Comparison of ENCODE assay signal across 8 cellular contexts in genomic region chr2:222057249-222058073, GRCh38.
DNase-seq lines count a peak whose midpoint lies in the region; ATAC-seq and TF ChIP-seq lines count a peak whose summit lies in the region.

No MANE protein-coding gene starts in this region.

- no peak overlapping the region for H3K4me3 ChIP-seq in choroid plexus epithelial cell (ENCODE audit: low read depth, low read length)

- H3K36me3 Mint-ChIP-seq in osteocyte (ENCODE audit: unreplicated experiment): no peaks in the 10 kb centered on the region

- no peak for ATAC-seq in HG02852 (IDR thresholded peaks at IDR 0.05; ENCODE audit: unreplicated experiment)

- no peak overlapping the region for H3K27ac Mint-ChIP-seq in osteocyte (ENCODE audit: unreplicated experiment)

- no peak overlapping the region for H3K4me3 Mint-ChIP-seq in osteocyte (ENCODE audit: unreplicated experiment)

- no peaks in the 10 kb centered on the region for H3K4me1 Mint-ChIP-seq in osteocyte (ENCODE audit: unreplicated experiment)

- TF ChIP-seq CTCF in GM10266 (IDR thresholded peaks at IDR 0.05; ENCODE audit: control insufficient read depth, insufficient read depth, low read depth, missing control alignments) (peak; percentile 45), choroid plexus epithelial cell (conservative IDR thresholded peaks at IDR 0.05; ENCODE audit: low read depth, low read length) (peak; percentile 66), osteocyte (IDR thresholded peaks at IDR 0.05) (peak; percentile 74)

- DNase-seq in A172 (ENCODE audit: low spot score) (peak; percentile 33), GM10266 (ENCODE audit: extremely low spot score) (peak; percentile 35), NCI-H1694 treated with DMSO at 0.1 percent for 48 hours (lab: John Stamatoyannopoulos, UW) (peak; percentile 72), choroid plexus epithelial cell (ENCODE audit: low read depth) (peak; percentile 19), osteocyte (ENCODE audit: extremely low spot score, unreplicated experiment) (no peak), glomerular visceral epithelial cell (ENCODE audit: extremely low spot score) (no peak), activated gamma-delta T cell (lab: John Stamatoyannopoulos, UW) (no peak)

- H3K27me3 Mint-ChIP-seq in osteocyte (ENCODE audit: unreplicated experiment): peaks cover 65% of the 10 kb centered on the region

- H3K9me3 Mint-ChIP-seq in osteocyte (ENCODE audit: unreplicated experiment): no peaks in the 10 kb centered on the region

Comparison
In these comparisons a context has a peak if more than half of its experiments do, and no peak if none do; other contexts are left out.
1. DNase-seq: peak in A172 (single experiment), GM10266 (single experiment), NCI-H1694 treated with DMSO at 0.1 percent for 48 hours (single experiment) and choroid plexus epithelial cell (single experiment); none in osteocyte (single experiment), glomerular visceral epithelial cell (single experiment) and activated gamma-delta T cell (single experiment).
2. Peak in every context shown above with its lines, with median percentiles within 50 percentile points of each other: CTCF ChIP-seq.